ENCODE assay signal across 30 cellular contexts in genomic region chr3:14134291-14134690, GRCh38.
"Had no signal": no experiment of that assay in that cellular context is flagged by ENCODE, and none has a peak within 500 bp of the region (broad histone marks: within the 10 kb centered on the region; RNA-seq: fewer than 3 reads in every experiment).

No MANE protein-coding gene starts in this region.

- DNase-seq: activated CD4-positive, alpha-beta memory T cell treated with anti-CD3 and anti-CD28 coated beads, Interleukin-2, amount 10 ng/mL, durations not matched to agents 7 days and 5 days; activated CD4-positive, alpha-beta T cell treated with anti-CD3 and anti-CD28 coated beads, Interleukin-2, amount 10 ng/mL, durations not matched to agents 7 days and 5 days; activated CD8-positive, alpha-beta memory T cell treated with anti-CD3 and anti-CD28 coated beads, Interleukin-2, amount 50 U/mL, for 48 hours; activated T-cell treated with anti-CD3 and anti-CD28 coated beads, Interleukin-2, amount 50 U/mL, for 24 hours; anterior cingulate cortex; body of pancreas; endodermal cell; foreskin melanocyte; heart right ventricle; left ventricle myocardium inferior; mucosa of descending colon; ovary; stimulated activated CD4-positive, alpha-beta T cell treated with anti-CD3 and anti-CD28 coated beads, Interleukin-12 subunit alpha, Interleukin-12 subunit beta, amount 100 ng/mL, for 4 hours; stimulated activated CD4-positive, alpha-beta T cell treated with anti-CD3 and anti-CD28 coated beads, Interleukin-4, amount 100 ng/mL, for 1 hour; stomach; T-helper 1 cell; thyroid gland; upper lobe of left lung had no signal

- H3K4me3 ChIP-seq: body of pancreas, esophagus muscularis mucosa, heart right ventricle, left ventricle myocardium inferior, lung, mucosa of descending colon, ovary, skin epidermis, stomach, thyroid gland, upper lobe of left lung, vagina had no signal

- H3K4me1 ChIP-seq: body of pancreas, thyroid gland, upper lobe of left lung had no signal

- ATAC-seq: activated CD4-positive, CD25-positive, alpha-beta regulatory T cell treated with anti-CD3 and anti-CD28 coated beads, Interleukin-2, amount 50 U/mL, for 24 hours; activated naive CD4-positive, alpha-beta T cell treated with anti-CD3 and anti-CD28 coated beads, Interleukin-2, amount 50 U/mL, for 72 hours; body of pancreas; heart right ventricle; natural killer cell treated with Interleukin-12 subunit alpha and Interleukin-12 subunit beta and Interleukin-15 and Interleukin-18, amount 100 ng/mL, for 72 hours; sciatic nerve; stimulated activated memory B cell treated with anti-CD40 and anti-IgM and Interleukin-4, amounts not matched to agents 10 μg/mL and 1 μg/mL and 100 μg/mL, for 72 hours had no signal

- H3K27ac ChIP-seq: body of pancreas, esophagus muscularis mucosa, heart right ventricle, left ventricle myocardium inferior, neutrophil, ovary, stomach, thyroid gland, upper lobe of left lung, vagina, VCaP had no signal

- H3K27ac Mint-ChIP-seq: activated CD4-positive, alpha-beta memory T cell treated with anti-CD3 and anti-CD28 coated beads, Interleukin-2, amount 10 ng/mL, durations not matched to agents 7 days and 5 days; activated CD4-positive, alpha-beta T cell treated with anti-CD3 and anti-CD28 coated beads, Interleukin-2, amount 10 ng/mL, durations not matched to agents 7 days and 5 days; activated T-cell treated with anti-CD3 and anti-CD28 coated beads, Interleukin-2, amount 50 U/mL, for 24 hours; endodermal cell; natural killer cell treated with Interleukin-12 subunit alpha and Interleukin-12 subunit beta and Interleukin-15 and Interleukin-18, amount 100 ng/mL, for 72 hours; progenitor cell of endocrine pancreas; stimulated activated memory B cell treated with anti-CD40 and anti-IgM and Interleukin-4, amounts not matched to agents 10 μg/mL and 1 μg/mL and 100 μg/mL, for 72 hours had no signal

- H3K9me3 ChIP-seq: body of pancreas, esophagus muscularis mucosa, heart right ventricle, left ventricle myocardium inferior, mucosa of descending colon, neutrophil, ovary, stomach, thyroid gland, upper lobe of left lung, vagina had no signal

- H3K9me3 Mint-ChIP-seq: activated CD4-positive, alpha-beta memory T cell treated with anti-CD3 and anti-CD28 coated beads, Interleukin-2, amount 10 ng/mL, durations not matched to agents 7 days and 5 days; activated CD4-positive, alpha-beta T cell treated with anti-CD3 and anti-CD28 coated beads, Interleukin-2, amount 10 ng/mL, durations not matched to agents 7 days and 5 days; activated naive CD4-positive, alpha-beta T cell treated with anti-CD3 and anti-CD28 coated beads, Interleukin-2, amount 50 U/mL, for 72 hours; activated T-cell treated with anti-CD3 and anti-CD28 coated beads, Interleukin-2, amount 50 U/mL, for 24 hours; endodermal cell; natural killer cell treated with Interleukin-12 subunit alpha and Interleukin-12 subunit beta and Interleukin-15 and Interleukin-18, amount 100 ng/mL, for 72 hours; stimulated activated memory B cell treated with anti-CD40 and anti-IgM and Interleukin-4, amounts not matched to agents 10 μg/mL and 1 μg/mL and 100 μg/mL, for 72 hours had no signal

- H3K27me3 Mint-ChIP-seq: activated CD4-positive, alpha-beta memory T cell treated with anti-CD3 and anti-CD28 coated beads, Interleukin-2, amount 10 ng/mL, durations not matched to agents 7 days and 5 days; activated CD4-positive, alpha-beta T cell treated with anti-CD3 and anti-CD28 coated beads, Interleukin-2, amount 10 ng/mL, durations not matched to agents 7 days and 5 days; activated T-cell treated with anti-CD3 and anti-CD28 coated beads, Interleukin-2, amount 50 U/mL, for 24 hours; natural killer cell treated with Interleukin-12 subunit alpha and Interleukin-12 subunit beta and Interleukin-15 and Interleukin-18, amount 100 ng/mL, for 72 hours; progenitor cell of endocrine pancreas; stimulated activated memory B cell treated with anti-CD40 and anti-IgM and Interleukin-4, amounts not matched to agents 10 μg/mL and 1 μg/mL and 100 μg/mL, for 72 hours had no signal

- H3K27me3 ChIP-seq: body of pancreas, esophagus muscularis mucosa, heart right ventricle, neutrophil, ovary, stomach, thyroid gland, upper lobe of left lung, vagina had no signal

- H3K4me1 Mint-ChIP-seq: activated CD4-positive, alpha-beta T cell treated with anti-CD3 and anti-CD28 coated beads, Interleukin-2, amount 10 ng/mL, durations not matched to agents 7 days and 5 days; endodermal cell; stimulated activated memory B cell treated with anti-CD40 and anti-IgM and Interleukin-4, amounts not matched to agents 10 μg/mL and 1 μg/mL and 100 μg/mL, for 72 hours had no signal

- H3K4me3 Mint-ChIP-seq: activated CD4-positive, alpha-beta memory T cell treated with anti-CD3 and anti-CD28 coated beads, Interleukin-2, amount 10 ng/mL, durations not matched to agents 7 days and 5 days; activated CD4-positive, alpha-beta T cell treated with anti-CD3 and anti-CD28 coated beads, Interleukin-2, amount 10 ng/mL, durations not matched to agents 7 days and 5 days; activated T-cell treated with anti-CD3 and anti-CD28 coated beads, Interleukin-2, amount 50 U/mL, for 24 hours; endodermal cell; natural killer cell treated with Interleukin-12 subunit alpha and Interleukin-12 subunit beta and Interleukin-15 and Interleukin-18, amount 100 ng/mL, for 72 hours; stimulated activated memory B cell treated with anti-CD40 and anti-IgM and Interleukin-4, amounts not matched to agents 10 μg/mL and 1 μg/mL and 100 μg/mL, for 72 hours had no signal

- H3K36me3 ChIP-seq: ovary had no signal
